Comparison of ENCODE assay signal across 5 cellular contexts in the genomic region with DNA sequence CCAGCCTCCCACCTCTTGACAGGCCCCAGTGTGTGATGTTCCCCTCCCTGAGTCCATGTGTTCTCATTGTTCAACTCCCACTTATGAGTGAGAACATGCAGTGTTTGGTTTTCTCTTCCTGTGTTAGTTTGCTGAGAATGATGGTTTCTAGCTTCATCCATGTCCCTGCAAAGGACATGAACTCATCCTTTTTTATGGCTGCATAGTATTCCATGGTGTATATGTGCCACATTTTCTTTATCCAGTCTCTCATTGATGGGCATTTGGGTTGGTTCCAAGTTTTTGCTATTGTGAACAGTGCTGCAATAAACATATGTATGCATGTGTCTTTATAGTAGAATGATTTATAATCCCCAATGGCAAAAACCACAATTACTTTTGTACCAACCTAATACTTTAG. TPM values are rescaled to one million over a fixed set of nuclear protein-coding genes. Genes with fewer than 3 reads are reported as not detected.
"Had no signal": no experiment of that assay in that cellular context is flagged by ENCODE, and none has a peak within 500 bp of the region (broad histone marks: within the 10 kb centered on the region; RNA-seq: fewer than 3 reads in every experiment).

No MANE protein-coding gene starts in this region.

RNA-seq across cellular contexts. Expression of a gene that starts 20.6 kb away (rescaled TPM):
- total RNA-seq: HepG2, HT-29, HT1080, IMR-90 had no signal
- polyA plus RNA-seq: HepG2, IgD-negative memory B cell, IMR-90 had no signal
